1 cellular context compared by ENCODE assay signal in the genomic region with DNA sequence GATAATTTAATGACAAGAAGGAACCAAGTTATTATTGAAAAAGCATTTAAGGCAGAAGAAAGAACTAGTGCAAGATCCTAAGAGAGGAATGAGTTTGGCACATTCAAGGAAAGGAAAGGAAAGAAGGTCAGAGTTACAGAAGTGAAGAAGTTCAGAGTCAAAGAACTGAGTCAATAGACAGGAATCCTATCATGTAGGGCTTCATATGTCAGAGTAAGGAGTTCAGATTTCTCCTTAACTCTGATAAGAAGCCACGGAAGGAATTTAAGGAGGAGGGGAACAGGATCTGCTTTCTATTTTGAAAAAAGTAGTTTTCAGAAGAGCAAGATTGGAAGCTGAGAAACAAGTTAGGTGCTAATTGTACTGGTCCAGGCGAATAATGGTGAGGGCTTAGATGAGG.
TF ChIP-seq lines count a peak whose summit lies in the region.

No MANE protein-coding gene starts in this region.

TF ChIP-seq in HepG2, 621 proteins besides CTCF, POLR2A, EP300 and RAD21 (continued from another document):
- TF ChIP-seq, protein P1, sequence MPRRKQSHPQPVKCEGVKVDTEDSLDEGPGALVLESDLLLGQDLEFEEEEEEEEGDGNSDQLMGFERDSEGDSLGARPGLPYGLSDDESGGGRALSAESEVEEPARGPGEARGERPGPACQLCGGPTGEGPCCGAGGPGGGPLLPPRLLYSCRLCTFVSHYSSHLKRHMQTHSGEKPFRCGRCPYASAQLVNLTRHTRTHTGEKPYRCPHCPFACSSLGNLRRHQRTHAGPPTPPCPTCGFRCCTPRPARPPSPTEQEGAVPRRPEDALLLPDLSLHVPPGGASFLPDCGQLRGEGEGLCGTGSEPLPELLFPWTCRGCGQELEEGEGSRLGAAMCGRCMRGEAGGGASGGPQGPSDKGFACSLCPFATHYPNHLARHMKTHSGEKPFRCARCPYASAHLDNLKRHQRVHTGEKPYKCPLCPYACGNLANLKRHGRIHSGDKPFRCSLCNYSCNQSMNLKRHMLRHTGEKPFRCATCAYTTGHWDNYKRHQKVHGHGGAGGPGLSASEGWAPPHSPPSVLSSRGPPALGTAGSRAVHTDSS (CRISPR knock-in tag; conservative IDR thresholded peaks at IDR 0.05), result no peak
- TF ChIP-seq, protein P2, sequence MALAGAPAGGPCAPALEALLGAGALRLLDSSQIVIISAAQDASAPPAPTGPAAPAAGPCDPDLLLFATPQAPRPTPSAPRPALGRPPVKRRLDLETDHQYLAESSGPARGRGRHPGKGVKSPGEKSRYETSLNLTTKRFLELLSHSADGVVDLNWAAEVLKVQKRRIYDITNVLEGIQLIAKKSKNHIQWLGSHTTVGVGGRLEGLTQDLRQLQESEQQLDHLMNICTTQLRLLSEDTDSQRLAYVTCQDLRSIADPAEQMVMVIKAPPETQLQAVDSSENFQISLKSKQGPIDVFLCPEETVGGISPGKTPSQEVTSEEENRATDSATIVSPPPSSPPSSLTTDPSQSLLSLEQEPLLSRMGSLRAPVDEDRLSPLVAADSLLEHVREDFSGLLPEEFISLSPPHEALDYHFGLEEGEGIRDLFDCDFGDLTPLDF (CRISPR knock-in tag; IDR thresholded peaks at IDR 0.05), result no peak
- TF ChIP-seq ZBTB1 (CRISPR knock-in tag; IDR thresholded peaks at IDR 0.05; ENCODE audit: borderline replicate concordance) (no peak), ZNF552 (CRISPR knock-in tag; IDR thresholded peaks at IDR 0.05; ENCODE audit: borderline replicate concordance) (no peak), ZKSCAN5 (CRISPR knock-in tag; IDR thresholded peaks at IDR 0.05) (no peak), PHF8 (CRISPR knock-in tag; IDR thresholded peaks at IDR 0.05) (no peak), ZNF577 (CRISPR knock-in tag; IDR thresholded peaks at IDR 0.05; ENCODE audit: borderline replicate concordance, low read depth) (no peak), LCORL (IDR thresholded peaks at IDR 0.05) (no peak), LCORL (CRISPR knock-in tag; IDR thresholded peaks at IDR 0.05) (no peak), ZNF235 (CRISPR knock-in tag; IDR thresholded peaks at IDR 0.05; ENCODE audit: borderline replicate concordance) (no peak), ZNF44 (CRISPR knock-in tag; IDR thresholded peaks at IDR 0.05) (no peak), NFYB (CRISPR knock-in tag; IDR thresholded peaks at IDR 0.05) (no peak)
- TF ChIP-seq, protein P3, sequence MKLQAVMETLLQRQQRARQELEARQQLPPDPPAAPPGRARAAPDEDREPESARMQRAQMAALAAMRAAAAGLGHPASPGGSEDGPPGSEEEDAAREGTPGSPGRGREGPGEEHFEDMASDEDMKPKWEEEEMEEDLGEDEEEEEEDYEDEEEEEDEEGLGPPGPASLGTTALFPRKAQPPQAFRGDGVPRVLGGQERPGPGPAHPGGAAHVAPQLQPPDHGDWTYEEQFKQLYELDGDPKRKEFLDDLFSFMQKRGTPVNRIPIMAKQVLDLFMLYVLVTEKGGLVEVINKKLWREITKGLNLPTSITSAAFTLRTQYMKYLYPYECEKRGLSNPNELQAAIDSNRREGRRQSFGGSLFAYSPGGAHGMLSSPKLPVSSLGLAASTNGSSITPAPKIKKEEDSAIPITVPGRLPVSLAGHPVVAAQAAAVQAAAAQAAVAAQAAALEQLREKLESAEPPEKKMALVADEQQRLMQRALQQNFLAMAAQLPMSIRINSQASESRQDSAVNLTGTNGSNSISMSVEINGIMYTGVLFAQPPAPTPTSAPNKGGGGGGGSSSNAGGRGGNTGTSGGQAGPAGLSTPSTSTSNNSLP (IDR thresholded peaks at IDR 0.05; ENCODE audit: low read depth, low read length), result no peak
